ENCODE assay signal across 10 cellular contexts in genomic region chr12:2064078-2064507, GRCh38. TPM values are rescaled to one million over a fixed set of nuclear protein-coding genes. Genes with fewer than 3 reads are reported as not detected.
DNase-seq lines count a peak whose midpoint lies in the region; ATAC-seq, FAIRE-seq and TF ChIP-seq lines count a peak whose summit lies in the region.
"Had no signal": no experiment of that assay in that cellular context is flagged by ENCODE, and none has a peak within 500 bp of the region (broad histone marks: within the 10 kb centered on the region; RNA-seq: fewer than 3 reads in every experiment).

No MANE protein-coding gene starts in this region.

- no peaks in the 10 kb centered on the region for H3K9me3 Mint-ChIP-seq in activated naive CD4-positive, alpha-beta T cell treated with anti-CD3 and anti-CD28 coated beads, Interleukin-2, amount 50 U/mL, for 24 hours

- peaks cover 10% of the 10 kb centered on the region for H3K4me1 Mint-ChIP-seq in activated naive CD4-positive, alpha-beta T cell treated with anti-CD3 and anti-CD28 coated beads, Interleukin-2, amount 50 U/mL, for 24 hours

- H3K4me3 ChIP-seq in uterus = peak overlapping the region in 1 of 2 donors; percentile 8
- H3K4me3 ChIP-seq: hepatocyte had no signal

- ATAC-seq in HG03354 (IDR thresholded peaks at IDR 0.05; ENCODE audit: poor library complexity, severe bottlenecking, unreplicated experiment) = no peak

- DNase-seq in activated naive CD4-positive, alpha-beta T cell treated with anti-CD3 and anti-CD28 coated beads, Interleukin-2, amount 50 U/mL, for 16 hours = no peak
- peak; percentile 20 for DNase-seq in UCSD-AML1 (lab: John Stamatoyannopoulos, UW; ENCODE audit: unreplicated experiment)
- DNase-seq in uterus = no peak
- DNase-seq in SHP77 (lab: John Stamatoyannopoulos, UW) = no peak
- no peak for DNase-seq in ACHN
- DNase-seq: DMS79 treated with DMSO at 0.1 percent for 48 hours had no signal

- no peaks in the 10 kb centered on the region for H3K27me3 ChIP-seq in uterus
- H3K27me3 ChIP-seq: hepatocyte had no signal

- H3K36me3 ChIP-seq in uterus = no peaks in the 10 kb centered on the region

- in situ Hi-C loops in ACHN (cut with HindIII; ENCODE audit: low pct_ligation_motif_present, low pct_unique_long_range_greater_than_20kb, low sequenced_read_pairs) = no loop called here

- peaks cover 0 to 4% of the 10 kb centered on the region in 2 donors for H3K4me1 ChIP-seq in uterus

- no peaks in the 10 kb centered on the region for H3K9me3 ChIP-seq in uterus

- H3K36me3 Mint-ChIP-seq in activated naive CD4-positive, alpha-beta T cell treated with anti-CD3 and anti-CD28 coated beads, Interleukin-2, amount 50 U/mL, for 24 hours = no peaks in the 10 kb centered on the region

- no peak for TF ChIP-seq POLR2A in uterus (IDR thresholded peaks at IDR 0.05)

- FAIRE-seq in islet of Langerhans (lab: Jason Lieb, UNC) = peak; percentile 53

- peak overlapping the region; percentile 71 for H3K4me3 Mint-ChIP-seq in activated naive CD4-positive, alpha-beta T cell treated with anti-CD3 and anti-CD28 coated beads, Interleukin-2, amount 50 U/mL, for 24 hours

- peak overlapping the region; percentile 75 for H3K27ac Mint-ChIP-seq in activated naive CD4-positive, alpha-beta T cell treated with anti-CD3 and anti-CD28 coated beads, Interleukin-2, amount 50 U/mL, for 24 hours

- H3K27ac ChIP-seq in uterus = peak overlapping the region; percentile 71 to 74
- H3K27ac ChIP-seq: hepatocyte had no signal

- H3K27me3 Mint-ChIP-seq in activated naive CD4-positive, alpha-beta T cell treated with anti-CD3 and anti-CD28 coated beads, Interleukin-2, amount 50 U/mL, for 24 hours = no peaks in the 10 kb centered on the region

- intact Hi-C loops in uterus (cut with DNase I; ENCODE audit: low total_unique reads) = loop anchor here (10.0 kb wide), 1 partner anchor 91 kb away; no protein-coding TSS in a partner anchor

- no peak for TF ChIP-seq CTCF in uterus (IDR thresholded peaks at IDR 0.05)

RNA-seq across cellular contexts. Expression of gene CACNA1C, which starts 11.3 kb away (rescaled TPM):
- 100 to 1,000 TPM in 1 of 4 donors, 10 to 100 TPM in 3; 15.9 to 121 (median 32.1) TPM for total RNA-seq in uterus

RNA-seq across cellular contexts. Expression of gene DCP1B, which starts 59.8 kb away (rescaled TPM):
- 10 to 100 TPM; 13.6 to 34.4 (median 20.7) TPM for total RNA-seq in uterus
